14 cellular contexts compared by ENCODE assay signal in the genomic region with DNA sequence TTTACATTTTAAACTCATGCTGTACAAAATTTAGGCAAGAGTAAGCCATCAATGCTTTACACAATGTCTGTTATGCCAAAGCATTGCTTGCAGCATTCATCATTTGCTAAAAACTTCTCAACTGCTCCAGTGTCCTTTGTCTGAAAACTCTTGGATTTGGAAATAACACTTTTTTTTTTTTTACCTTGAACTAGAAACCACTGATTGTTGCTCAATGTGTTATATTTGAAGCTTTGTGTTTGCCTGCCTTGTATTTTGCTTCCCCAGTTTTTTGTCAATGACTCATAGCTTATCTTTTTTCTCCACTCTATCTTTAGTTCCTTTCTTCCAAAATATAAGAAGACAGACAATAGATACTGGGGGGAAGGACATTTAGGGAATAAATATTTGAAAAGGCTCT. TPM values are rescaled to one million over a fixed set of nuclear protein-coding genes. Genes with fewer than 3 reads are reported as not detected.
DNase-seq lines count a peak whose midpoint lies in the region; ATAC-seq, FAIRE-seq and TF ChIP-seq lines count a peak whose summit lies in the region.
"Had no signal": no experiment of that assay in that cellular context is flagged by ENCODE, and none has a peak within 500 bp of the region (broad histone marks: within the 10 kb centered on the region; RNA-seq: fewer than 3 reads in every experiment).

No MANE protein-coding gene starts in this region.

- no peaks in the 10 kb centered on the region for H3K27me3 ChIP-seq in GM23248 (replicated peaks; ENCODE audit: insufficient read depth)
- H3K27me3 ChIP-seq in endothelial cell of umbilical vein (ENCODE audit: control insufficient read depth in 2 of 2, insufficient read depth in 2 of 2, low read length in 2 of 2): no peaks in the 10 kb centered on the region
- no peaks in the 10 kb centered on the region for H3K27me3 ChIP-seq in ascending aorta
- H3K27me3 ChIP-seq: sigmoid colon had no signal

- in situ Hi-C loops in GM23248 (cut with MboI) (no loop called here), ACHN (cut with HindIII; ENCODE audit: low pct_ligation_motif_present, low pct_unique_long_range_greater_than_20kb, low sequenced_read_pairs) (no loop called here)

- peak; percentile 70 for FAIRE-seq in endothelial cell of umbilical vein (lab: Jason Lieb, UNC)

- H3K36me3 ChIP-seq in GM23248 (ENCODE audit: low read depth) (peaks cover 10% of the 10 kb centered on the region; the same call in 1 of the 2 replicates), endothelial cell of umbilical vein (ENCODE audit: control insufficient read depth in 2 of 2, extremely low read depth in 1 of 2, insufficient read depth in 2 of 2, low read length in 2 of 2) (no peaks in the 10 kb centered on the region), ascending aorta (no peaks in the 10 kb centered on the region)
- H3K36me3 ChIP-seq: sigmoid colon, thoracic aorta had no signal

- H3K79me2 ChIP-seq in GM23248 (ENCODE audit: insufficient read depth) (no peaks in the 10 kb centered on the region), endothelial cell of umbilical vein (ENCODE audit: control insufficient read depth, insufficient read depth, low read length) (no peaks in the 10 kb centered on the region)

- no peak for ATAC-seq in GM18519 (IDR thresholded peaks at IDR 0.05; ENCODE audit: low FRiP score, unreplicated experiment)
- ATAC-seq: naive thymus-derived CD8-positive, alpha-beta T cell had no signal

- no TSS peak for BruUV-seq in endothelial cell of umbilical vein (replicated peaks; lab: Mats Ljungman, UMichigan)

- intact Hi-C loops in endothelial cell of umbilical vein (cut with micrococcal nuclease): loop anchor here (5.0 kb wide), 1 partner anchor 41 kb away; no protein-coding TSS in a partner anchor
- intact Hi-C loops in ascending aorta (cut with DNase I): no loop called here

- H3K4me2 ChIP-seq in GM23248 (ENCODE audit: unreplicated experiment): peak overlapping the region; percentile 66
- peak overlapping the region; percentile 25 for H3K4me2 ChIP-seq in endothelial cell of umbilical vein (ENCODE audit: insufficient read depth, low read length)

- H3K4me3 ChIP-seq in GM23248 (no peak overlapping the region), endothelial cell of umbilical vein (replicated peaks in 1 of 3; ENCODE audit: insufficient read depth in 1 of 3, low read depth in 1 of 3, low read length in 3 of 3) (no peak overlapping the region), ascending aorta (no peak overlapping the region)
- H3K4me3 ChIP-seq: sigmoid colon, thoracic aorta had no signal

- H3K9me3 ChIP-seq in GM23248 (ENCODE audit: low read depth) (no peaks in the 10 kb centered on the region), endothelial cell of umbilical vein (replicated peaks; ENCODE audit: control insufficient read depth, insufficient read depth, low read length) (peaks cover 2% of the 10 kb centered on the region), ascending aorta (peaks cover 9 to 34% of the 10 kb centered on the region in 2 donors)

- H3K9ac ChIP-seq in GM23248 (0 out of 2 replicates have a peak overlapping the region, but pooled peaks have one; percentile 4), endothelial cell of umbilical vein (replicated peaks; ENCODE audit: extremely low read depth, insufficient read depth, low read length) (peak overlapping the region; percentile 24)

- DNase-seq in GM23248 (peak; percentile 78), RWPE1 (ENCODE audit: low spot score) (peak; percentile 13), endothelial cell of umbilical vein (ENCODE audit: low read depth, low spot score) (peak; percentile 87), pulmonary artery endothelial cell (ENCODE audit: low read depth, low spot score) (peak; percentile 53), activated gamma-delta T cell treated with Interleukin-2 at 50 U/mL for 16 hours (no peak), ascending aorta (ENCODE audit: low spot score in 2 of 2) (no peak), ACHN (no peak)
- DNase-seq: naive thymus-derived CD8-positive, alpha-beta T cell; RPMI8226; sigmoid colon had no signal

- H3K4me1 ChIP-seq in GM23248 (ENCODE audit: insufficient read depth): peaks cover 39% of the 10 kb centered on the region
- H3K4me1 ChIP-seq in endothelial cell of umbilical vein (ENCODE audit: control insufficient read depth, extremely low read depth, insufficient read depth, low read length): peaks cover 25% of the 10 kb centered on the region
- H3K4me1 ChIP-seq in ascending aorta: peaks cover 0 to 3% of the 10 kb centered on the region in 2 donors
- H3K4me1 ChIP-seq: sigmoid colon had no signal

- no peaks in the 10 kb centered on the region for H3K9me1 ChIP-seq in endothelial cell of umbilical vein (replicated peaks; ENCODE audit: control insufficient read depth, extremely low read depth, insufficient read depth, low read length)

- CTCF ChIA-PET in RWPE1 (lab: Yijun Ruan, JAX): no interaction called here
- CTCF ChIA-PET in endothelial cell of umbilical vein (lab: Charles Lee): interaction anchor here (0.9 to 2.3 kb wide), 5 partner anchors 28 to 48 kb away, joined by 3 to 10 read pairs (median 3); no protein-coding TSS in a partner anchor

- no peak for TF ChIP-seq CTCF in RWPE1 (conservative IDR thresholded peaks at IDR 0.05; ENCODE audit: low read depth)
- no peak for TF ChIP-seq CTCF in endothelial cell of umbilical vein (IDR thresholded peaks at IDR 0.05; ENCODE audit: extremely low read depth in 1 of 2, insufficient read depth in 1 of 2, low read depth in 1 of 2, low read length in 2 of 2)
- no peak for TF ChIP-seq CTCF in ascending aorta (IDR thresholded peaks at IDR 0.05)

- H4K20me1 ChIP-seq in GM23248 (ENCODE audit: insufficient read depth) (no peaks in the 10 kb centered on the region), endothelial cell of umbilical vein (replicated peaks; ENCODE audit: control insufficient read depth, extremely low read depth, insufficient read depth, low read length) (no peaks in the 10 kb centered on the region)

- H3K27ac ChIP-seq in GM23248: peak overlapping the region; percentile 78
- H3K27ac ChIP-seq in RWPE1: no peak overlapping the region
- peak overlapping the region; percentile 70 for H3K27ac ChIP-seq in endothelial cell of umbilical vein (ENCODE audit: insufficient read depth, low read depth, low read length)
- no peak overlapping the region for H3K27ac ChIP-seq in ascending aorta
- H3K27ac ChIP-seq: epithelial cell of prostate, sigmoid colon, VCaP had no signal

- H2AFZ ChIP-seq in GM23248 (no peak overlapping the region), endothelial cell of umbilical vein (ENCODE audit: low read depth, low read length) (no peak overlapping the region)

- TF ChIP-seq POLR2A in endothelial cell of umbilical vein (IDR thresholded peaks at IDR 0.05; ENCODE audit: low read depth, low read length): no peak

- peaks cover 26% of the 10 kb centered on the region for H3F3A ChIP-seq in GM23248 (ENCODE audit: insufficient read depth)

- dilution Hi-C loops in endothelial cell of umbilical vein (cut with MboI; ENCODE audit: extremely low pct_ligation_motif_present, low sequenced_read_pairs): no loop called here

- POLR2A ChIA-PET in RWPE1 (lab: Yijun Ruan, JAX; ENCODE audit: low non-redundant PET) (no interaction called here), endothelial cell of umbilical vein (lab: Charles Lee) (no interaction called here)

- H3K9me2 ChIP-seq in GM23248 (ENCODE audit: insufficient read depth): no peaks in the 10 kb centered on the region

TF ChIP-seq in endothelial cell of umbilical vein, 7 proteins besides CTCF, POLR2A, EP300 and RAD21:
- TF ChIP-seq GATA2 (IDR thresholded peaks at IDR 0.05; ENCODE audit: insufficient read depth, insufficient read length, low read depth, low read length): peak; percentile 46
- peak; percentile 85 for TF ChIP-seq JUN (IDR thresholded peaks at IDR 0.05; ENCODE audit: borderline replicate concordance, insufficient read depth, insufficient read length, low read depth)
- TF ChIP-seq FOS (IDR thresholded peaks at IDR 0.05; ENCODE audit: borderline replicate concordance, insufficient read depth, low read length): peak; percentile 56
- TF ChIP-seq EZH2 (IDR thresholded peaks at IDR 0.05; ENCODE audit: borderline replicate concordance, low read depth, low read length, severe bottlenecking): no peak

RNA-seq across cellular contexts. Expression of gene CCDC122, which starts 31.3 kb away (rescaled TPM):
- 1.3 and 7.6 TPM in 2 replicates for total RNA-seq in GM23248 (2014; rRNA removed; shearing (Covaris generic))
- 4.1 and 4.8 TPM in 2 replicates for polyA plus RNA-seq in GM23248 (2016; fragmentation: Nextera tagmentation; extraction: Ambion mirVana)
- total RNA-seq in endothelial cell of umbilical vein: 5.1 and 7.5 TPM in 2 replicates
- 0.41 and 0.57 TPM in 2 replicates for polyA plus RNA-seq in endothelial cell of umbilical vein
- 0.43 and 0.58 TPM in 2 replicates for polyA plus RNA-seq in endothelial cell of umbilical vein (2011; cell fraction: cytosol; rRNA removed)
- 2.1 and 2.3 TPM in 2 replicates for polyA plus RNA-seq in endothelial cell of umbilical vein (2011; cell fraction: nucleus; rRNA removed)
- polyA plus RNA-seq in endothelial cell of umbilical vein (2012): 4.9 and 6.7 TPM in 2 replicates
- 0.63 and 3.0 TPM in 2 replicates for polyA minus RNA-seq in endothelial cell of umbilical vein
- not detected for polyA minus RNA-seq in endothelial cell of umbilical vein (2011; cell fraction: cytosol; rRNA and poly(A)+ RNA removed)
- polyA minus RNA-seq in endothelial cell of umbilical vein (2011; cell fraction: nucleus; rRNA and poly(A)+ RNA removed): 2.2 and 4.6 TPM in 2 replicates
- 1.8 and 4.2 TPM in 2 replicates for total RNA-seq in pulmonary artery endothelial cell
- 0.64 TPM for total RNA-seq in ascending aorta

RNA-seq across cellular contexts. Expression of gene LACC1, which starts 31.5 kb away (rescaled TPM):
- 8.2 and 21.2 TPM in 2 replicates for total RNA-seq in GM23248 (2014; rRNA removed; shearing (Covaris generic))
- polyA plus RNA-seq in GM23248 (2016; fragmentation: Nextera tagmentation; extraction: Ambion mirVana) (6.4 TPM in 2 replicates), endothelial cell of umbilical vein (1.2 and 1.3 TPM in 2 replicates)
- total RNA-seq in endothelial cell of umbilical vein (3.8 and 4.0 TPM in 2 replicates), pulmonary artery endothelial cell (6.6 and 9.3 TPM in 2 replicates), ascending aorta (6.3 TPM)
- polyA plus RNA-seq in endothelial cell of umbilical vein (2011; cell fraction: cytosol; rRNA removed): 1.9 TPM in 2 replicates
- polyA plus RNA-seq in endothelial cell of umbilical vein (2011; cell fraction: nucleus; rRNA removed): 3.5 and 4.8 TPM in 2 replicates
- polyA plus RNA-seq in endothelial cell of umbilical vein (2012): 5.1 and 5.3 TPM in 2 replicates
- 0.68 and 1.3 TPM in 2 replicates for polyA minus RNA-seq in endothelial cell of umbilical vein
- 0.72 TPM for polyA minus RNA-seq in endothelial cell of umbilical vein (2011; cell fraction: cytosol; rRNA and poly(A)+ RNA removed)
- polyA minus RNA-seq in endothelial cell of umbilical vein (2011; cell fraction: nucleus; rRNA and poly(A)+ RNA removed): 1.8 and 3.1 TPM in 2 replicates

Comparison
In these comparisons a context has a peak if more than half of its experiments do, and no peak if none do; other contexts are left out.
1. DNase-seq: peak in GM23248 (single experiment), RWPE1 (single experiment), endothelial cell of umbilical vein (single experiment) and pulmonary artery endothelial cell (single experiment); none in activated gamma-delta T cell treated with Interleukin-2 at 50 U/mL for 16 hours (single experiment), ascending aorta (0 of 2) and ACHN (single experiment).
2. H3K27ac ChIP-seq: peak in GM23248 (single experiment) and endothelial cell of umbilical vein (single experiment); none in RWPE1 (single experiment) and ascending aorta (0 of 2).